28 cellular contexts compared by ENCODE assay signal in the genomic region with DNA sequence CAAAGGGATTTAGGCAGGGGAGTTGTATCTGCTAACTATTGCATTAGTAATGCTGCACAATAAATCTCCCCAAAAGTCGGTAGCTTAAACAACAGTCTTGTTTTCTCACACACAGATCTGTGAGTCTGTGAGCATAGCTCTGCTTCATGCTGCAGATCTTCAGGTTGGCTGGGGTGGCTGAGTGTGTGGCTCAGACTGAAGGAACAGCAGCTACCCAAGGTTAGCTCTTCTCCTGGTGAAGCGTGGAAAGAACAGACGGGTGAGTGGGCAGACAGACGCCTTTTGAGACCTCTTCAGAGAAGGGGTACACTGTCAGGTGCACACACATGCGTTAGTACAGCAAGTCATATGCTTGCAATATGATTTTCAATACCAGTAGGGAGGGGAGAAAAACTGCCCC. TPM values are rescaled to one million over a fixed set of nuclear protein-coding genes. Genes with fewer than 3 reads are reported as not detected.
"Had no signal": no experiment of that assay in that cellular context is flagged by ENCODE, and none has a peak within 500 bp of the region (broad histone marks: within the 10 kb centered on the region; RNA-seq: fewer than 3 reads in every experiment).

No MANE protein-coding gene starts in this region.

- H3K36me3 ChIP-seq: ascending aorta, cardiac muscle cell had no signal

- ATAC-seq: activated CD8-positive, alpha-beta T cell treated with anti-CD3 and anti-CD28 coated beads for 36 hours; activated naive CD8-positive, alpha-beta T cell treated with anti-CD3 and anti-CD28 coated beads, Interleukin-2, amount 50 U/mL, for 24 hours; activated T-cell treated with anti-CD3 and anti-CD28 coated beads, Interleukin-2, amount 50 U/mL, for 4 hours had no signal

- H3K27ac ChIP-seq: ascending aorta, cardiac muscle cell, VCaP had no signal

- H3K9me3 ChIP-seq: ascending aorta had no signal

- FAIRE-seq: bronchial epithelial cell, TTC549 had no signal

- H3K27me3 ChIP-seq: ascending aorta had no signal

- H3K4me3 ChIP-seq: ascending aorta, cardiac muscle cell had no signal

- DNase-seq: activated B cell treated with CpG ODN at 0.5 μM for 24 hours; activated CD4-positive, alpha-beta memory T cell treated with anti-CD3 and anti-CD28 coated beads for 36 hours; activated CD4-positive, alpha-beta T cell treated with anti-CD3 and anti-CD28 coated beads for 4 hours; activated CD4-positive, alpha-beta T cell treated with anti-CD3 and anti-CD28 coated beads, Interleukin-2, amount 10 ng/mL, durations not matched to agents 24 days and 14 days; activated CD4-positive, alpha-beta T cell treated with anti-CD3 and anti-CD28 coated beads, Interleukin-2, amount 50 U/mL, for 1 hour; activated CD4-positive, alpha-beta T cell treated with anti-CD3 and anti-CD28 coated beads, Interleukin-2, amount 50 U/mL, for 4 hours; activated CD4-positive, CD25-positive, alpha-beta regulatory T cell treated with anti-CD3 and anti-CD28 coated beads, Interleukin-2, amount 50 U/mL, for 72 hours; activated CD8-positive, alpha-beta memory T cell treated with anti-CD3 and anti-CD28 coated beads, Interleukin-2, amount 50 U/mL, for 4 hours; activated CD8-positive, alpha-beta T cell treated with anti-CD3 and anti-CD28 coated beads for 36 hours; activated effector memory CD4-positive, alpha-beta T cell treated with Interleukin-2 at 50 U/mL for 16 hours; activated gamma-delta T cell; activated naive CD4-positive, alpha-beta T cell treated with anti-CD3 and anti-CD28 coated beads, Interleukin-2, amount 10 ng/mL, durations not matched to agents 7 days and 5 days; activated naive CD4-positive, alpha-beta T cell treated with Interleukin-2 at 50 U/mL for 16 hours; activated naive CD8-positive, alpha-beta T cell treated with anti-CD3 and anti-CD28 coated beads, Interleukin-2, amount 10 ng/mL, durations not matched to agents 7 days and 5 days; activated naive CD8-positive, alpha-beta T cell treated with anti-CD3 and anti-CD28 coated beads, Interleukin-2, amount 50 U/mL, for 24 hours; activated T-cell treated with anti-CD3 and anti-CD28 coated beads for 4 hours; activated T-cell treated with anti-CD3 and anti-CD28 coated beads, Interleukin-2, amount 50 U/mL, for 1 hour; activated T-cell treated with anti-CD3 and anti-CD28 coated beads, Interleukin-2, amount 50 U/mL, for 4 hours; cerebellar nuclear complex; T-helper 2 cell; T-helper 9 cell had no signal

RNA-seq across cellular contexts. Expression of a gene that starts 3.9 kb away (rescaled TPM):
- total RNA-seq: activated B cell treated with CpG ODN at 0.5 μM for 24 hours; activated CD4-positive, alpha-beta memory T cell treated with anti-CD3 and anti-CD28 coated beads for 36 hours; activated CD4-positive, alpha-beta T cell treated with anti-CD3 and anti-CD28 coated beads, Interleukin-2, amount 10 ng/mL, durations not matched to agents 24 days and 14 days; activated CD8-positive, alpha-beta memory T cell treated with anti-CD3 and anti-CD28 coated beads for 36 hours; activated CD8-positive, alpha-beta T cell treated with anti-CD3 and anti-CD28 coated beads for 36 hours; activated naive CD8-positive, alpha-beta T cell treated with anti-CD3 and anti-CD28 coated beads, Interleukin-2, amount 10 ng/mL, durations not matched to agents 7 days and 5 days; activated T-cell treated with anti-CD3 and anti-CD28 coated beads, Interleukin-2, amount 50 U/mL, for 4 hours; activated T-helper 2 cell treated with anti-CD3 and anti-CD28 coated beads, Interferon-gamma antibody, Interleukin-2, Interleukin-4, amounts not matched to agents 10 μg/mL and 5 μg/mL and 100 μg/mL, durations not matched to agents 14 hours and 24 hours and 36 hours; bronchial epithelial cell had no signal
